In the genomic region with DNA sequence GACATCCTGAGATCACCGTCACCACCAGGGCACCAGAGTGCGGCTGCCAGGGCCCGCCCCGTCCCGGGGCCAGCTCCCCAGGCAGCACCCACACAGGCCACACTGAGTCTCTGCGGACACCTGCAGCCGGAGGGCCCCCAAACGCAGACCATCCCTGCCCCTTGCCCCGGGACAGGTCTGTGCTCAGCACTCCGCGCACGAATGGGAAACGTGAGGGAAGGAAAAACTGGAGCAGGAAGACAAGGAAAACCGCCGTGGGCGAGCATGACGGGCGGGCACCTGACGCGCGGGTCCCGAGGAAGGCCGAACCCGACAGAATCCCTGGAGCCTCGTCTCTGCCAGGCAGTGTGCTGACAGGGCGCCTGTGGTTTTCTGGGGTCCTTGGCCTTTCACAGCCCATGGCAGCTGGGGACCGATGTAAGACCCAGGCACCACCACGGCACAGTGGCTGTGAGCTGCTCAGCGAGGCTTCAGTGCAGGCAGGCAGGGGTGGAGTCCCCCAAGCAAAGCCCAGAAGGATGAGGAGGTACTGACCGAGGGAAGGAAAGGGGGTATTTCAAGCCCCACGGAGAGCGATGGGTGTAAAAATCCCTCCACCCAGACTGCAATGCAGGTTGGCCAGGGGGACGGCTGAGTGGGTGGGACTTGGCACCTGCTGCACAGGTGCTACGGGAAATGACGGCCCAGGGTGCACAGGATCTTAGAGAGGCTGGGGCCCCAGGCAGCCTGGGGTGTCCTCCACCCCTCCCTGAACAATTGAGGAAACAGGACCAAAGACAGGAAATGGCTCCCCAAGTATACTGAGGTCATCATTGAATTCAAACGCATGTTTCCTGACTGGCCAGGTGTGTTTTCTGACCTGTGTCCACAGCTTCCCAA, we compare ENCODE assay signal across 21 cellular contexts. TPM values are rescaled to one million over a fixed set of nuclear protein-coding genes. Genes with fewer than 3 reads are reported as not detected.
DNase-seq lines count a peak whose midpoint lies in the region; ATAC-seq and TF ChIP-seq lines count a peak whose summit lies in the region.
"Had no signal": no experiment of that assay in that cellular context is flagged by ENCODE, and none has a peak within 500 bp of the region (broad histone marks: within the 10 kb centered on the region; RNA-seq: fewer than 3 reads in every experiment).

No MANE protein-coding gene starts in this region.

- in situ Hi-C loops in IMR-90 (cut with MboI; ENCODE audit: low sequenced_read_pairs) = no loop called here

- ATAC-seq in IMR-90 (ENCODE audit: low read depth) (no peak; the same call in 1 of the 2 replicates), GM19395 (IDR thresholded peaks at IDR 0.05; ENCODE audit: unreplicated experiment) (no peak)
- ATAC-seq: stimulated activated memory B cell treated with anti-CD40 and anti-IgM and Interleukin-4, amounts not matched to agents 10 μg/mL and 1 μg/mL and 100 μg/mL, for 72 hours had no signal

- no peak overlapping the region for H3K4me3 ChIP-seq in A673 (ENCODE audit: low read depth, low read length, poor library complexity, severe bottlenecking)
- H3K4me3 ChIP-seq in IMR-90 (ENCODE audit: insufficient read depth, low read depth, low read length) = no peak overlapping the region
- H3K4me3 ChIP-seq in CD4-positive, alpha-beta memory T cell (ENCODE audit: low read length in 2 of 2) = no peak overlapping the region
- H3K4me3 ChIP-seq in Karpas-422 (ENCODE audit: low read length) = no peak overlapping the region
- H3K4me3 ChIP-seq: heart left ventricle, thyroid gland had no signal

- H3K36me3 Mint-ChIP-seq in endothelial cell (ENCODE audit: low read depth, unreplicated experiment) = peaks cover 47% of the 10 kb centered on the region
- peaks cover 44% of the 10 kb centered on the region for H3K36me3 Mint-ChIP-seq in osteocyte (ENCODE audit: unreplicated experiment)
- H3K36me3 Mint-ChIP-seq in CD4-positive, alpha-beta memory T cell = no peaks in the 10 kb centered on the region
- H3K36me3 Mint-ChIP-seq in activated CD4-positive, alpha-beta T cell treated with anti-CD3 and anti-CD28 coated beads, Interleukin-2, amount 10 ng/mL, durations not matched to agents 7 days and 5 days (ENCODE audit: low read depth) = no peaks in the 10 kb centered on the region
- H3K36me3 Mint-ChIP-seq: stimulated activated memory B cell treated with anti-CD40 and anti-IgM and Interleukin-4, amounts not matched to agents 10 μg/mL and 1 μg/mL and 100 μg/mL, for 72 hours had no signal

- H3K79me2 ChIP-seq in Karpas-422 (ENCODE audit: low read length) = no peaks in the 10 kb centered on the region

- TF ChIP-seq RAD21 in IMR-90 (IDR thresholded peaks at IDR 0.05; ENCODE audit: low read length) = no peak

- H3K9me2 ChIP-seq in Karpas-422 (replicated peaks; ENCODE audit: insufficient read depth, low read length) = no peaks in the 10 kb centered on the region

- H3K9ac ChIP-seq in IMR-90 (ENCODE audit: low read depth, low read length) = no peak overlapping the region
- H3K9ac ChIP-seq in Karpas-422 (ENCODE audit: low read length) = no peak overlapping the region

- H3K36me3 ChIP-seq in A673 (ENCODE audit: insufficient read depth, low read length, poor library complexity, severe bottlenecking) = peaks cover 64% of the 10 kb centered on the region
- H3K36me3 ChIP-seq in IMR-90 (ENCODE audit: control insufficient read depth, insufficient read depth, low read length) = peaks cover 73% of the 10 kb centered on the region
- no peaks in the 10 kb centered on the region for H3K36me3 ChIP-seq in CD4-positive, alpha-beta memory T cell (ENCODE audit: insufficient read depth, low read length)
- H3K36me3 ChIP-seq in Karpas-422 (ENCODE audit: insufficient read depth, low read length) = no peaks in the 10 kb centered on the region
- H3K36me3 ChIP-seq: thyroid gland had no signal

- TF ChIP-seq POLR2A in IMR-90 (IDR thresholded peaks at IDR 0.05; ENCODE audit: low read depth, low read length) = no peak

- dilution Hi-C loops in IMR-90 (cut with HindIII; ENCODE audit: low sequenced_read_pairs, unreplicated experiment) = no loop called here

- peaks cover 13% of the 10 kb centered on the region for H3K27me3 Mint-ChIP-seq in endothelial cell (ENCODE audit: unreplicated experiment)
- H3K27me3 Mint-ChIP-seq in osteocyte (ENCODE audit: unreplicated experiment) = no peaks in the 10 kb centered on the region
- no peaks in the 10 kb centered on the region for H3K27me3 Mint-ChIP-seq in CD4-positive, alpha-beta memory T cell
- H3K27me3 Mint-ChIP-seq in activated CD4-positive, alpha-beta T cell treated with anti-CD3 and anti-CD28 coated beads, Interleukin-2, amount 10 ng/mL, durations not matched to agents 7 days and 5 days = peaks cover 2% of the 10 kb centered on the region
- H3K27me3 Mint-ChIP-seq: central memory CD8-positive, alpha-beta T cell had no signal

- peaks cover 13% of the 10 kb centered on the region for H3K4me1 ChIP-seq in A673 (ENCODE audit: insufficient read depth, low read length, poor library complexity, severe bottlenecking)
- H3K4me1 ChIP-seq in IMR-90 (ENCODE audit: control insufficient read depth, insufficient read depth, low read length) = peaks cover 19% of the 10 kb centered on the region
- no peaks in the 10 kb centered on the region for H3K4me1 ChIP-seq in CD4-positive, alpha-beta memory T cell (ENCODE audit: insufficient read depth, low read length)
- H3K4me1 ChIP-seq in Karpas-422 (ENCODE audit: low read length) = no peaks in the 10 kb centered on the region
- H3K4me1 ChIP-seq: thyroid gland had no signal

- TF ChIP-seq CTCF in A673 (conservative IDR thresholded peaks at IDR 0.05; ENCODE audit: low read depth, low read length) (no peak), IMR-90 (conservative IDR thresholded peaks at IDR 0.05; ENCODE audit: low read depth, low read length) (no peak), endothelial cell (IDR thresholded peaks at IDR 0.05; ENCODE audit: unreplicated experiment) (no peak), osteocyte (IDR thresholded peaks at IDR 0.05) (no peak)

- peaks cover 23% of the 10 kb centered on the region for H3K9me1 ChIP-seq in IMR-90 (ENCODE audit: insufficient read depth, low read length)

- peak overlapping the region; percentile 43 for H3K4ac ChIP-seq in IMR-90 (ENCODE audit: low read depth, low read length)

- H2AFZ ChIP-seq in IMR-90 (replicated peaks; ENCODE audit: low read length, poor library complexity) (no peak overlapping the region), Karpas-422 (ENCODE audit: low read length) (no peak overlapping the region)

- intact Hi-C loops in A673 (cut with micrococcal nuclease; ENCODE audit: unreplicated experiment) (no loop called here), IMR-90 (cut with micrococcal nuclease) (no loop called here)
- intact Hi-C loops in CD4-positive, alpha-beta memory T cell (cut with micrococcal nuclease) = no loop called here

- H3K9me3 ChIP-seq in A673 (ENCODE audit: low read depth, low read length, poor library complexity, severe bottlenecking) (no peaks in the 10 kb centered on the region), IMR-90 (ENCODE audit: control insufficient read depth, insufficient read depth, low read length) (no peaks in the 10 kb centered on the region), Karpas-422 (ENCODE audit: low read length) (no peaks in the 10 kb centered on the region)
- H3K9me3 ChIP-seq in CD4-positive, alpha-beta memory T cell (ENCODE audit: control insufficient read depth in 1 of 2, low read length in 2 of 2) = no peaks in the 10 kb centered on the region
- H3K9me3 ChIP-seq: heart left ventricle, thyroid gland had no signal

- H3K27ac ChIP-seq in A673 (ENCODE audit: low read depth, low read length, poor library complexity, severe bottlenecking) = peak overlapping the region; percentile 27
- H3K27ac ChIP-seq in IMR-90 (ENCODE audit: insufficient read depth, low read length) = peak overlapping the region; percentile 19
- no peak overlapping the region for H3K27ac ChIP-seq in CD4-positive, alpha-beta memory T cell (ENCODE audit: low read depth, low read length)
- no peak overlapping the region for H3K27ac ChIP-seq in Karpas-422 (ENCODE audit: low read length)
- H3K27ac ChIP-seq: heart left ventricle, thyroid gland had no signal

- DNase-seq in A673 (ENCODE audit: low spot score) (no peak), IMR-90 (no peak), endothelial cell (ENCODE audit: low spot score) (no peak), osteocyte (ENCODE audit: extremely low spot score, unreplicated experiment) (peak; percentile 82), Karpas-422 (no peak)
- DNase-seq in CD4-positive, alpha-beta memory T cell = no peak
- no peak for DNase-seq in activated CD4-positive, alpha-beta T cell treated with anti-CD3 and anti-CD28 coated beads, Interleukin-2, amount 10 ng/mL, durations not matched to agents 7 days and 5 days
- DNase-seq: activated CD4-positive, alpha-beta T cell treated with anti-CD3 and anti-CD28 coated beads for 1 hour; activated effector memory CD4-positive, alpha-beta T cell treated with anti-CD3 and anti-CD28 coated beads, Interleukin-2, amount 50 U/mL, for 16 hours; effector memory CD4-positive, alpha-beta T cell; heart left ventricle; KG1; NCI-H1092 treated with DMSO at 0.1 percent for 48 hours; NCI-H2081; NCI-H510A; T-helper 9 cell; thyroid gland had no signal

- WGBS in IMR-90 (ENCODE audit: extremely low coverage in 2 of 2, insufficient read length in 1 of 2), 2 experiments = 93% methylated on average over 14 of the region's 36 CpGs; no CpG with 5 or more reads in 1 of the 2 experiments

- H4K8ac ChIP-seq in IMR-90 (ENCODE audit: low read depth in 2 of 2, low read length in 2 of 2) = peak overlapping the region; percentile 18 to 48; a peak in 1 of 4 replicates

- H2BK15ac ChIP-seq in IMR-90 (ENCODE audit: low read depth, low read length) = peak overlapping the region; percentile 45; the same call in 1 of the 3 replicates

- H3K4me3 Mint-ChIP-seq in endothelial cell (ENCODE audit: unreplicated experiment) = no peak overlapping the region
- no peak overlapping the region for H3K4me3 Mint-ChIP-seq in osteocyte (ENCODE audit: unreplicated experiment)
- no peak overlapping the region for H3K4me3 Mint-ChIP-seq in CD4-positive, alpha-beta memory T cell
- no peak overlapping the region for H3K4me3 Mint-ChIP-seq in activated CD4-positive, alpha-beta T cell treated with anti-CD3 and anti-CD28 coated beads, Interleukin-2, amount 10 ng/mL, durations not matched to agents 7 days and 5 days
- H3K4me3 Mint-ChIP-seq: central memory CD8-positive, alpha-beta T cell; nephron; stimulated activated memory B cell treated with anti-CD40 and anti-IgM and Interleukin-4, amounts not matched to agents 10 μg/mL and 1 μg/mL and 100 μg/mL, for 72 hours had no signal

- H3K4me2 ChIP-seq in IMR-90 (ENCODE audit: low read depth, low read length) (no peak overlapping the region; the same call in 1 of the 2 replicates), Karpas-422 (ENCODE audit: low read depth, low read length, poor library complexity, severe bottlenecking) (no peak overlapping the region)

- peak overlapping the region; percentile 83 for H3K27ac Mint-ChIP-seq in endothelial cell (ENCODE audit: unreplicated experiment)
- peak overlapping the region; percentile 74 for H3K27ac Mint-ChIP-seq in osteocyte (ENCODE audit: unreplicated experiment)
- no peak overlapping the region for H3K27ac Mint-ChIP-seq in CD4-positive, alpha-beta memory T cell
- H3K27ac Mint-ChIP-seq in activated CD4-positive, alpha-beta T cell treated with anti-CD3 and anti-CD28 coated beads, Interleukin-2, amount 10 ng/mL, durations not matched to agents 7 days and 5 days = no peak overlapping the region
- H3K27ac Mint-ChIP-seq: stimulated activated memory B cell treated with anti-CD40 and anti-IgM and Interleukin-4, amounts not matched to agents 10 μg/mL and 1 μg/mL and 100 μg/mL, for 72 hours had no signal

- peak overlapping the region; percentile 76 for H4K91ac ChIP-seq in IMR-90 (ENCODE audit: insufficient read depth, low read depth, low read length)

- POLR2A ChIA-PET in A673 (lab: Charles Lee; ENCODE audit: low non-redundant PET) = no interaction called here
- POLR2A ChIA-PET in IMR-90 (lab: Charles Lee; ENCODE audit: unreplicated experiment) = no interaction called here
- POLR2A ChIA-PET in CD4-positive, alpha-beta memory T cell (lab: Charles Lee; ENCODE audit: partially characterized antibody) = no interaction called here
- POLR2A ChIA-PET in activated CD4-positive, alpha-beta T cell treated with anti-CD3 and anti-CD28 coated beads, Interleukin-2, amount 10 ng/mL, durations not matched to agents 7 days and 5 days (lab: Charles Lee) = no interaction called here

- 0 out of 2 replicates have a peak overlapping the region, but pooled peaks have one; percentile 52 for H3K14ac ChIP-seq in IMR-90 (replicated peaks; ENCODE audit: low read depth, low read length)

- H2BK20ac ChIP-seq in IMR-90 (ENCODE audit: low read depth, low read length) = peak overlapping the region; percentile 53

- BruUV-seq in A673 (replicated peaks; lab: Mats Ljungman, UMichigan) = no TSS peak
- BruUV-seq in IMR-90 (replicated peaks; lab: Mats Ljungman, UMichigan) = no TSS peak

- peak overlapping the region; percentile 61 for H2BK120ac ChIP-seq in IMR-90 (ENCODE audit: low read depth, low read length)

- H2AK9ac ChIP-seq in IMR-90 (replicated peaks; ENCODE audit: low read depth, low read length, poor library complexity) = peak overlapping the region; percentile 68

- peak overlapping the region; percentile 76 for H2AK5ac ChIP-seq in IMR-90 (ENCODE audit: low read depth, low read length)

- H3K18ac ChIP-seq in IMR-90 (ENCODE audit: low read depth, low read length) = no peak overlapping the region

- CTCF ChIA-PET in A673 (lab: Charles Lee) (interaction anchor here (0.7 kb wide), 1 partner anchor 21 kb away, joined by 3 read pairs; no protein-coding TSS in a partner anchor), IMR-90 (lab: Yijun Ruan, JAX) (interaction anchor here (0.7 to 1.1 kb wide), 2 partner anchors 17 to 65 kb away, joined by 3 read pairs; no protein-coding TSS in a partner anchor)
- CTCF ChIA-PET in CD4-positive, alpha-beta memory T cell (lab: Charles Lee; ENCODE audit: partially characterized antibody) = no interaction called here
- CTCF ChIA-PET in activated CD4-positive, alpha-beta T cell treated with anti-CD3 and anti-CD28 coated beads, Interleukin-2, amount 10 ng/mL, durations not matched to agents 7 days and 5 days (lab: Charles Lee) = no interaction called here

- H3K9me3 Mint-ChIP-seq in endothelial cell (ENCODE audit: unreplicated experiment) (no peaks in the 10 kb centered on the region), osteocyte (ENCODE audit: unreplicated experiment) (no peaks in the 10 kb centered on the region)
- peaks cover 0 to 4% (median 0%) of the 10 kb centered on the region in 8 donors for H3K9me3 Mint-ChIP-seq in CD4-positive, alpha-beta memory T cell
- H3K9me3 Mint-ChIP-seq in activated CD4-positive, alpha-beta T cell treated with anti-CD3 and anti-CD28 coated beads, Interleukin-2, amount 10 ng/mL, durations not matched to agents 7 days and 5 days = no peaks in the 10 kb centered on the region
- H3K9me3 Mint-ChIP-seq: central memory CD8-positive, alpha-beta T cell; nephron; stimulated activated memory B cell treated with anti-CD40 and anti-IgM and Interleukin-4, amounts not matched to agents 10 μg/mL and 1 μg/mL and 100 μg/mL, for 72 hours had no signal

- 0 out of 2 replicates have a peak overlapping the region, but pooled peaks have one; percentile 23 for H3K23ac ChIP-seq in IMR-90 (ENCODE audit: low read depth, low read length)

- H3K4me1 Mint-ChIP-seq in endothelial cell (ENCODE audit: unreplicated experiment) = peaks cover 25% of the 10 kb centered on the region
- peaks cover 32% of the 10 kb centered on the region for H3K4me1 Mint-ChIP-seq in osteocyte (ENCODE audit: unreplicated experiment)
- H3K4me1 Mint-ChIP-seq in CD4-positive, alpha-beta memory T cell = no peaks in the 10 kb centered on the region
- no peaks in the 10 kb centered on the region for H3K4me1 Mint-ChIP-seq in activated CD4-positive, alpha-beta T cell treated with anti-CD3 and anti-CD28 coated beads, Interleukin-2, amount 10 ng/mL, durations not matched to agents 7 days and 5 days
- H3K4me1 Mint-ChIP-seq: central memory CD8-positive, alpha-beta T cell; stimulated activated memory B cell treated with anti-CD40 and anti-IgM and Interleukin-4, amounts not matched to agents 10 μg/mL and 1 μg/mL and 100 μg/mL, for 72 hours had no signal

- H4K20me1 ChIP-seq in IMR-90 (ENCODE audit: insufficient read depth, low read length) (peaks cover 30% of the 10 kb centered on the region), Karpas-422 (ENCODE audit: insufficient read depth, low read depth, low read length) (no peaks in the 10 kb centered on the region)

- H2BK5ac ChIP-seq in IMR-90 (ENCODE audit: low read depth, low read length, poor library complexity, severe bottlenecking) = peak overlapping the region; percentile 79

- H3K27me3 ChIP-seq in A673 (replicated peaks; ENCODE audit: insufficient read depth, low read depth, low read length, poor library complexity) = no peaks in the 10 kb centered on the region
- no peaks in the 10 kb centered on the region for H3K27me3 ChIP-seq in IMR-90 (ENCODE audit: control insufficient read depth, insufficient read depth, low read length)
- H3K27me3 ChIP-seq in CD4-positive, alpha-beta memory T cell (ENCODE audit: insufficient read depth, low read length) = no peaks in the 10 kb centered on the region
- H3K27me3 ChIP-seq in Karpas-422 (ENCODE audit: low read length) = no peaks in the 10 kb centered on the region
- H3K27me3 ChIP-seq: heart left ventricle, thyroid gland had no signal

- H3K79me1 ChIP-seq in IMR-90 (ENCODE audit: low read depth in 1 of 2, low read length in 2 of 2) = peaks cover 30 to 74% of the 10 kb centered on the region in 2 experiments

- H4K5ac ChIP-seq in IMR-90 (ENCODE audit: low read depth, low read length) = peak overlapping the region; percentile 9; the same call in 1 of the 2 replicates

- no peak overlapping the region for H3K56ac ChIP-seq in IMR-90 (ENCODE audit: extremely low read depth, insufficient read depth, low read length)

RNA-seq across cellular contexts. Expression of a gene that starts 59.0 kb away (rescaled TPM):
- 162 and 175 TPM in 2 replicates for total RNA-seq in A673 (2021)
- total RNA-seq in IMR-90 (2012; rRNA removed) = 148 and 153 TPM in 2 replicates
- polyA plus RNA-seq in IMR-90 (2012; rRNA removed) = 268 and 332 TPM in 2 replicates
- 300 and 432 TPM in 2 replicates for polyA plus RNA-seq in IMR-90 (2012; cell fraction: cytosol; rRNA removed)
- 369 and 399 TPM in 2 replicates for polyA plus RNA-seq in IMR-90 (2012; cell fraction: nucleus; rRNA removed; ENCODE audit: low replicate concordance)
- 521 TPM for total RNA-seq in endothelial cell (ENCODE audit: unreplicated experiment)
- 459 and 488 TPM in 2 replicates for total RNA-seq in osteocyte
- not detected for total RNA-seq in CD4-positive, alpha-beta memory T cell
- under 1 TPM in 1 of 2 donors, not detected in 1; 0.79 TPM for polyA plus RNA-seq in CD4-positive, alpha-beta memory T cell
- not detected in 2 replicates for total RNA-seq in Karpas-422 (2014; rRNA removed; shearing (Covaris generic); ENCODE audit: low replicate concordance)
- total RNA-seq in activated CD4-positive, alpha-beta T cell treated with anti-CD3 and anti-CD28 coated beads, Interleukin-2, amount 10 ng/mL, durations not matched to agents 7 days and 5 days = under 1 TPM; 0.20 to 0.58 TPM

Comparison
In these comparisons a context has a peak if more than half of its experiments do, and no peak if none do; other contexts are left out.
1. H3K27ac ChIP-seq: peak in A673 (single experiment) and IMR-90 (single experiment); none in CD4-positive, alpha-beta memory T cell (single experiment) and Karpas-422 (single experiment).
2. H3K27ac Mint-ChIP-seq: peak in endothelial cell (single experiment) and osteocyte (single experiment); none in CD4-positive, alpha-beta memory T cell (0 of 7) and activated CD4-positive, alpha-beta T cell treated with anti-CD3 and anti-CD28 coated beads, Interleukin-2, amount 10 ng/mL, durations not matched to agents 7 days and 5 days (single experiment).
3. RNA of a gene that starts 59.0 kb away (total RNA-seq): 521 TPM in endothelial cell (single experiment), 459 to 488 TPM in osteocyte, 162 to 175 TPM in A673 and 148 to 153 TPM in IMR-90; 0.20 to 0.58 TPM in activated CD4-positive, alpha-beta T cell treated with anti-CD3 and anti-CD28 coated beads, Interleukin-2, amount 10 ng/mL, durations not matched to agents 7 days and 5 days, not detected in CD4-positive, alpha-beta memory T cell and not detected in Karpas-422; every median in the first group is over 10 times any median in the second.
4. CTCF ChIA-PET loops: an anchor here in A673 (0.7 kb wide) and IMR-90 (0.7 to 1.1 kb wide); none called in CD4-positive, alpha-beta memory T cell and activated CD4-positive, alpha-beta T cell treated with anti-CD3 and anti-CD28 coated beads, Interleukin-2, amount 10 ng/mL, durations not matched to agents 7 days and 5 days.